19 cellular contexts compared by ENCODE assay signal in genomic region chr5:53472279-53472678, GRCh38. TPM values are rescaled to one million over a fixed set of nuclear protein-coding genes. Genes with fewer than 3 reads are reported as not detected.
DNase-seq lines count a peak whose midpoint lies in the region; ATAC-seq, FAIRE-seq and TF ChIP-seq lines count a peak whose summit lies in the region.
"Had no signal": no experiment of that assay in that cellular context is flagged by ENCODE, and none has a peak within 500 bp of the region (broad histone marks: within the 10 kb centered on the region; RNA-seq: fewer than 3 reads in every experiment).

No MANE protein-coding gene starts in this region.

- H3K27me3 ChIP-seq in breast epithelium (no peaks in the 10 kb centered on the region), bronchial epithelial cell (ENCODE audit: control insufficient read depth, insufficient read depth, low read length) (no peaks in the 10 kb centered on the region)

- no peaks in the 10 kb centered on the region for H3K9me3 ChIP-seq in breast epithelium
- H3K9me3 ChIP-seq: BLaER1 treated with 17β-estradiol and CSF1 and Interleukin-3, amounts not matched to agents 10 nM and 100 nM had no signal

- intact Hi-C loops in MCF 10A (cut with micrococcal nuclease) = loop anchor here (10.0 kb wide), 1 partner anchor 593 kb away; no protein-coding TSS in a partner anchor
- intact Hi-C loops in breast epithelium (cut with DNase I; ENCODE audit: low total_unique reads) = no loop called here

- POLR2A ChIA-PET in MCF 10A (lab: Yijun Ruan, JAX) = interaction anchor here (1.0 kb wide), 1 partner anchor 37 kb away, joined by 4 read pairs; no protein-coding TSS in a partner anchor

- H3K4me1 Mint-ChIP-seq in MCF 10A (ENCODE audit: insufficient read depth, unreplicated experiment) (peaks cover 11% of the 10 kb centered on the region), HFFc6 (ENCODE audit: low read depth) (peaks cover 37% of the 10 kb centered on the region)
- H3K4me1 Mint-ChIP-seq: CD4-positive, CD25-positive, alpha-beta regulatory T cell had no signal

- DNase-seq in MCF 10A (ENCODE audit: unreplicated experiment) (peak; percentile 33), breast epithelium (ENCODE audit: low spot score in 2 of 2) (no peak), bronchial epithelial cell (ENCODE audit: low read depth) (peak; percentile 73), H54 (ENCODE audit: insufficient read length, low spot score) (no peak), HFFc6 (no peak)
- DNase-seq: 8988T; ACHN; CD4-positive, CD25-positive, alpha-beta regulatory T cell; DND-41; GDM1; H9 had no signal

- CTCF ChIA-PET in MCF 10A (lab: Yijun Ruan, JAX) = interaction anchor here (0.6 kb wide), 2 partner anchors 44 to 561 kb away, joined by 3 read pairs; no protein-coding TSS in a partner anchor

- no peak overlapping the region for H3K27ac Mint-ChIP-seq in MCF 10A (ENCODE audit: low read depth, unreplicated experiment)
- no peak overlapping the region for H3K27ac Mint-ChIP-seq in HFFc6
- H3K27ac Mint-ChIP-seq: CD4-positive, CD25-positive, alpha-beta regulatory T cell; GM23338; IgD-negative memory B cell had no signal

- BruUV-seq in MCF 10A (replicated peaks; lab: Mats Ljungman, UMichigan) = no TSS peak

- H3K4me3 ChIP-seq in breast epithelium (no peak overlapping the region), bronchial epithelial cell (ENCODE audit: low read depth, low read length) (no peak overlapping the region)
- H3K4me3 ChIP-seq: BLaER1 treated with 17β-estradiol and CSF1 and Interleukin-3, amounts not matched to agents 10 nM and 100 nM; GM23338 had no signal

- H3K4me1 ChIP-seq in breast epithelium = no peaks in the 10 kb centered on the region

- H3K36me3 ChIP-seq in breast epithelium = no peaks in the 10 kb centered on the region
- H3K36me3 ChIP-seq in bronchial epithelial cell (ENCODE audit: control insufficient read depth, insufficient read depth, low read length) = no peaks in the 10 kb centered on the region
- H3K36me3 ChIP-seq: BLaER1 treated with 17β-estradiol and CSF1 and Interleukin-3, amounts not matched to agents 10 nM and 100 nM had no signal

- H3K27ac ChIP-seq in breast epithelium = no peak overlapping the region
- H3K27ac ChIP-seq: BLaER1 treated with 17β-estradiol and CSF1 and Interleukin-3, amounts not matched to agents 10 nM and 100 nM; KMS-11 had no signal

- H3K27me3 Mint-ChIP-seq in MCF 10A (ENCODE audit: insufficient read depth, unreplicated experiment) (no peaks in the 10 kb centered on the region), HFFc6 (ENCODE audit: insufficient read depth) (no peaks in the 10 kb centered on the region; the same call in 1 of the 2 replicates)

- no peak for TF ChIP-seq POLR2A in breast epithelium (IDR thresholded peaks at IDR 0.05)
- no peak for TF ChIP-seq POLR2A in H54 (IDR thresholded peaks at IDR 0.05; ENCODE audit: low read depth, low read length)

- FAIRE-seq in bronchial epithelial cell (lab: Jason Lieb, UNC) (no peak), H54 (lab: Jason Lieb, UNC) (no peak)
- FAIRE-seq: GM12892 had no signal

- H3K9me3 Mint-ChIP-seq in MCF 10A (ENCODE audit: unreplicated experiment) = no peaks in the 10 kb centered on the region
- H3K9me3 Mint-ChIP-seq in HFFc6 = no peaks in the 10 kb centered on the region
- H3K9me3 Mint-ChIP-seq: GM23338, H9 had no signal

- ATAC-seq in esophagus mucosa (peak; percentile 46), GM18907 (IDR thresholded peaks at IDR 0.05; ENCODE audit: unreplicated experiment) (no peak)
- ATAC-seq: GM23338 had no signal

- H3K36me3 Mint-ChIP-seq in MCF 10A (ENCODE audit: insufficient read depth, unreplicated experiment) (no peaks in the 10 kb centered on the region), HFFc6 (ENCODE audit: low read depth) (no peaks in the 10 kb centered on the region)
- H3K36me3 Mint-ChIP-seq: CD4-positive, CD25-positive, alpha-beta regulatory T cell; IgD-negative memory B cell had no signal

- H3K4me3 Mint-ChIP-seq in MCF 10A (ENCODE audit: unreplicated experiment) (no peak overlapping the region), HFFc6 (no peak overlapping the region)
- H3K4me3 Mint-ChIP-seq: CD4-positive, CD25-positive, alpha-beta regulatory T cell; GM23338; H9; IgD-negative memory B cell had no signal

- TF ChIP-seq CTCF in MCF 10A (IDR thresholded peaks at IDR 0.05; ENCODE audit: unreplicated experiment) (no peak), breast epithelium (IDR thresholded peaks at IDR 0.05) (no peak), bronchial epithelial cell (IDR thresholded peaks at IDR 0.05; ENCODE audit: insufficient read depth, low read length, severe bottlenecking) (no peak), HFFc6 (IDR thresholded peaks at IDR 0.05) (no peak)

RNA-seq across cellular contexts. Expression of gene FST, which starts 8.2 kb away (rescaled TPM):
- 6.2 and 7.3 TPM in 2 replicates for total RNA-seq in MCF 10A (2022)
- 10 to 100 TPM in 1 of 3 donors, 1 to 10 TPM in 2; 6.2 to 23.0 (median 7.6) TPM for total RNA-seq in breast epithelium
- total RNA-seq in bronchial epithelial cell = 12.8 and 85.0 TPM in 2 replicates
- total RNA-seq in esophagus mucosa = 2.7 TPM
- 10 to 100 TPM; 14.2 to 92.1 (median 82.2) TPM for total RNA-seq in HFFc6 (2021; fragmentation: NEBNext Ultra II Directional; extraction: Animal tissue kit (Norgen Biotek cat#: 25700))
- total RNA-seq: CD4-positive, CD25-positive, alpha-beta regulatory T cell; HT-29 had no signal

Comparison
In these comparisons a context has a peak if more than half of its experiments do, and no peak if none do; other contexts are left out.
1. DNase-seq: peak in MCF 10A (single experiment) and bronchial epithelial cell (single experiment); none in breast epithelium (0 of 2), H54 (single experiment) and HFFc6 (single experiment).